9 cellular contexts compared by ENCODE assay signal in the genomic region with DNA sequence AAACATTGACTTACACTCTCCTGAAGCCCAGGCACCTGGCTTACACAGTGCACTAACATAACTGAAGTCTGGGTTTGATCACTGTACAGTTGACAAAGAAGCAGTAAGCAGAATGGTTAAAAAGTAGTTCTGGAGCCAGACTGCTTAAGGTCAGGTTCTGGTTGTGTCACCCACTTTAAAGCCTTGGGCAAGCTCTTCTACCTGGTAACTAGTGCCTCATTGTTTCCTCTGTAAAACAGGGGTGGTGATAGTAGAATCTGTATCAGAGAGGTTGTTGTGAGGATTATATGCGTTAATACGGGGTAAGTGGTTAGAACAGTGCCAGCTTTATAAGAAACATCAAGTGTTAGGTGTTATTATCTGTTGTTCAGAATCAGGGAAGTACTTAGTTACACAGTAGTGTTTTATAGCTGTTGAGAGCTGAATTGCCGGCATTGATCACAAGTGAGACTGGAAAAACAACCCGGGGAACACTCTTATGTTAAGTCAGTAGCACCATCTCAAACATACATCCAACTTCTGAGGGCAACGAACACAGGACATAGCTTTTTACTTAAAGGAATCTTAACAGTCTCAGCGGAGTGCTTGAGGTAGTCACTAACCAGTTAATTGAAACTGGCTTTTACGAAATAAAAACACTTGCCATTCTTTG. TPM values are rescaled to one million over a fixed set of nuclear protein-coding genes. Genes with fewer than 3 reads are reported as not detected.
A peak's percentile ranks its signal among the peaks of the same experiment; 100 is the strongest.
DNase-seq lines count a peak whose midpoint lies in the region; ATAC-seq and TF ChIP-seq lines count a peak whose summit lies in the region.
"Had no signal": no experiment of that assay in that cellular context is flagged by ENCODE, and none has a peak within 500 bp of the region (broad histone marks: within the 10 kb centered on the region; RNA-seq: fewer than 3 reads in every experiment).

No MANE protein-coding gene starts in this region.

- intact Hi-C loops in left ventricle myocardium inferior (cut with micrococcal nuclease): no loop called here
- intact Hi-C loops in cardiac septum (cut with DNase I): no loop called here
- intact Hi-C loops in adrenal gland (cut with DNase I): no loop called here
- intact Hi-C loops in lower lobe of right lung (cut with DNase I): no loop called here
- intact Hi-C loops in upper lobe of right lung (cut with DNase I): no loop called here
- intact Hi-C loops in uterus (cut with DNase I; ENCODE audit: low total_unique reads): no loop called here

- H3K27me3 ChIP-seq in left ventricle myocardium inferior (ENCODE audit: low read depth) (no peaks in the 10 kb centered on the region), adrenal gland (no peaks in the 10 kb centered on the region), lower lobe of right lung (ENCODE audit: low read depth) (no peaks in the 10 kb centered on the region), upper lobe of right lung (no peaks in the 10 kb centered on the region), uterus (no peaks in the 10 kb centered on the region)

- peak overlapping the region; percentile 85 for H3K4me3 ChIP-seq in left ventricle myocardium inferior
- H3K4me3 ChIP-seq in adrenal gland: no peak overlapping the region
- peak overlapping the region; percentile 81 for H3K4me3 ChIP-seq in lower lobe of right lung
- H3K4me3 ChIP-seq in upper lobe of right lung: peak overlapping the region; percentile 77
- H3K4me3 ChIP-seq in uterus: no peak overlapping the region

- DNase-seq in left ventricle myocardium inferior (no peak), cardiac septum (ENCODE audit: low spot score) (no peak), adrenal gland (no peak), lower lobe of right lung (no peak), upper lobe of right lung (no peak), uterus (no peak), DMS53 (lab: John Stamatoyannopoulos, UW) (no peak), SKM-1 (lab: John Stamatoyannopoulos, UW; ENCODE audit: unreplicated experiment) (no peak)
- DNase-seq: activated naive CD4-positive, alpha-beta T cell treated with Interleukin-2 at 50 U/mL for 16 hours had no signal

- H3K27ac ChIP-seq in left ventricle myocardium inferior (replicated peaks) (peak overlapping the region; percentile 7), adrenal gland (peak overlapping the region in 3 of 5 donors; percentile 0 to 10 (median 8)), lower lobe of right lung (peak overlapping the region; percentile 38), upper lobe of right lung (peak overlapping the region; percentile 51), uterus (no peak overlapping the region)

- TF ChIP-seq CTCF in left ventricle myocardium inferior (IDR thresholded peaks at IDR 0.05; ENCODE audit: borderline replicate concordance) (no peak), adrenal gland (IDR thresholded peaks at IDR 0.05) (no peak), lower lobe of right lung (IDR thresholded peaks at IDR 0.05) (no peak), upper lobe of right lung (IDR thresholded peaks at IDR 0.05) (no peak), uterus (IDR thresholded peaks at IDR 0.05) (no peak)

- TF ChIP-seq POLR2A in adrenal gland (IDR thresholded peaks at IDR 0.05): no peak
- TF ChIP-seq POLR2A in uterus (IDR thresholded peaks at IDR 0.05): no peak

- no peaks in the 10 kb centered on the region for H3K36me3 ChIP-seq in left ventricle myocardium inferior
- no peaks in the 10 kb centered on the region for H3K36me3 ChIP-seq in adrenal gland (replicated peaks in 1 of 2)
- no peaks in the 10 kb centered on the region for H3K36me3 ChIP-seq in lower lobe of right lung
- H3K36me3 ChIP-seq in upper lobe of right lung: no peaks in the 10 kb centered on the region
- H3K36me3 ChIP-seq in uterus: no peaks in the 10 kb centered on the region

- no peak for ATAC-seq in lower lobe of right lung
- ATAC-seq in upper lobe of right lung: no peak

- H3K9me3 ChIP-seq in left ventricle myocardium inferior (replicated peaks) (no peaks in the 10 kb centered on the region), adrenal gland (replicated peaks in 1 of 3) (no peaks in the 10 kb centered on the region), lower lobe of right lung (no peaks in the 10 kb centered on the region), upper lobe of right lung (no peaks in the 10 kb centered on the region), uterus (no peaks in the 10 kb centered on the region)

- 65 to 70% (median 66%) methylated on average over 7 of the region's 7 CpGs for WGBS in adrenal gland, 4 donors

- H3K4me1 ChIP-seq in left ventricle myocardium inferior (peaks cover 92% of the 10 kb centered on the region), adrenal gland (replicated peaks in 1 of 2) (peaks cover 45 to 85% of the 10 kb centered on the region in 2 donors), lower lobe of right lung (peaks cover 77% of the 10 kb centered on the region), upper lobe of right lung (peaks cover 63% of the 10 kb centered on the region), uterus (peaks cover 4 to 8% of the 10 kb centered on the region in 2 donors)

RNA-seq across cellular contexts. Expression of a gene that starts 3.7 kb away (rescaled TPM):
- 38.3 TPM for total RNA-seq in left ventricle myocardium inferior
- 51.3 TPM for total RNA-seq in cardiac septum
- total RNA-seq in adrenal gland: 10 to 100 TPM; 18.5 to 61.2 (median 47.1) TPM
- 10 to 100 TPM in 1 of 3 donors, 1 to 10 TPM in 2; 5.1 to 18.2 (median 6.2) TPM for polyA plus RNA-seq in adrenal gland
- total RNA-seq in lower lobe of right lung: 148 TPM
- total RNA-seq in upper lobe of right lung: 125 TPM
- total RNA-seq in uterus: 100 to 1,000 TPM in 2 of 4 donors, 10 to 100 TPM in 2; 52.9 to 107 (median 79.1) TPM

Comparison
In these comparisons a context has a peak if more than half of its experiments do, and no peak if none do; other contexts are left out.
1. H3K27ac ChIP-seq: peak in left ventricle myocardium inferior (single experiment), adrenal gland (3 of 5), lower lobe of right lung (single experiment) and upper lobe of right lung (single experiment); none in uterus (0 of 2).
2. H3K4me3 ChIP-seq: peak in left ventricle myocardium inferior (single experiment), lower lobe of right lung (single experiment) and upper lobe of right lung (single experiment); none in adrenal gland (0 of 4) and uterus (0 of 2).